In the genomic region with DNA sequence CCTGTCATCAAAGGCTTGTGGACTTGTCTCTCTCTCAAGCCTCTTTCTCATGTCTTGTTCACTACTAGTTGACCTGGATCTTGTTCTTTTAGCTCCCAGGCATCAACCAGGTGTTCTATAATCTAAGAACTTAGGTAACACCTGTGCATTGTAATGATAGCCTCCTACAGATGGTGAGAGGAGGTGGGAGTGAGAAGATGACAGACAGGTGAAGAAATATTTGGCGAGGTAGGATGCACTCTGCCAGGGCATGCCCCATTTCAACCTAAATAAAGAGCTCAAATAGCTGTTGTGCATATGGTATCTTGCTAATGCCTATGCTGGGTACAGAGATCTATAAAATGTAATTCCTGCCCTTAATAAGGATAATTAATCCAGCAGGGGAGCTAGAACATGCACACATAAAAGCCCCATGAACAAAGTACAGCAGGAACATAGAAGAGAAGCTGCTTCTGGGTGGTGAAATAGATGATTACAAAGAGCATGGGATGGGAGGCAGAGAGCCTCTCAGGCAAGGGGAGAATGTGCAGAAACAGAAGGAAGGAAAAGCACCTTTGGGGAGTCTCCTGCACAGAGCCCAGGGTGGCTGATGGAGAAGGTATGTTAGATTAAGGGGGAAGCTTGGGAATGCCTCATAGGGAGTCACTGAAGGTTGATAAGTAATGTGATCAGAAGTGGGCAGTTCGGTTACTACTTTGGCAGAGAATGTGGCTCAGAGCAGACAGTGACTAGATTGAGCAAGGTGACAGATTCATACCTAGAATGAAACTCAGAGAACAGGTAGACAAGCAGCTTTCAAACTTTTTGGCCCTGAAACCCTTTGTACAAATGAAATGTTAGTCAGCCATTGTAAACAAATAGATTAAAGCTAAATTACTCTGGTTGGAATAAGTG, we compare ENCODE assay signal across 2 cellular contexts.
TF ChIP-seq lines count a peak whose summit lies in the region.

No MANE protein-coding gene starts in this region.

TF ChIP-seq in SK-N-SH, 30 proteins besides CTCF, POLR2A, EP300 and RAD21:
- TF ChIP-seq PBX3 (IDR thresholded peaks at IDR 0.05), result no peak
- no peak for TF ChIP-seq YY1 (IDR thresholded peaks at IDR 0.05; ENCODE audit: low read depth)
- TF ChIP-seq TEAD4 (IDR thresholded peaks at IDR 0.05; ENCODE audit: borderline replicate concordance, insufficient read depth), result no peak
- no peak for TF ChIP-seq MAX (IDR thresholded peaks at IDR 0.05; ENCODE audit: low read depth)
- no peak for TF ChIP-seq CHD2 (IDR thresholded peaks at IDR 0.05; ENCODE audit: low read length, partially characterized antibody)
- TF ChIP-seq, protein P1, sequence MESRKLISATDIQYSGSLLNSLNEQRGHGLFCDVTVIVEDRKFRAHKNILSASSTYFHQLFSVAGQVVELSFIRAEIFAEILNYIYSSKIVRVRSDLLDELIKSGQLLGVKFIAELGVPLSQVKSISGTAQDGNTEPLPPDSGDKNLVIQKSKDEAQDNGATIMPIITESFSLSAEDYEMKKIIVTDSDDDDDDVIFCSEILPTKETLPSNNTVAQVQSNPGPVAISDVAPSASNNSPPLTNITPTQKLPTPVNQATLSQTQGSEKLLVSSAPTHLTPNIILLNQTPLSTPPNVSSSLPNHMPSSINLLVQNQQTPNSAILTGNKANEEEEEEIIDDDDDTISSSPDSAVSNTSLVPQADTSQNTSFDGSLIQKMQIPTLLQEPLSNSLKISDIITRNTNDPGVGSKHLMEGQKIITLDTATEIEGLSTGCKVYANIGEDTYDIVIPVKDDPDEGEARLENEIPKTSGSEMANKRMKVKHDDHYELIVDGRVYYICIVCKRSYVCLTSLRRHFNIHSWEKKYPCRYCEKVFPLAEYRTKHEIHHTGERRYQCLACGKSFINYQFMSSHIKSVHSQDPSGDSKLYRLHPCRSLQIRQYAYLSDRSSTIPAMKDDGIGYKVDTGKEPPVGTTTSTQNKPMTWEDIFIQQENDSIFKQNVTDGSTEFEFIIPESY (IDR thresholded peaks at IDR 0.05; ENCODE audit: borderline replicate concordance, low read depth), result no peak
- TF ChIP-seq FOXJ3 (CRISPR knock-in tag; IDR thresholded peaks at IDR 0.05), result no peak
- TF ChIP-seq GABPA (IDR thresholded peaks at IDR 0.05; ENCODE audit: low read depth), result no peak
- no peak for TF ChIP-seq NFIC (IDR thresholded peaks at IDR 0.05; ENCODE audit: borderline replicate concordance)
- TF ChIP-seq MEF2A (IDR thresholded peaks at IDR 0.05; ENCODE audit: borderline replicate concordance, low read depth), result no peak
- TF ChIP-seq RCOR1 (IDR thresholded peaks at IDR 0.05; ENCODE audit: low read length), result no peak
- TF ChIP-seq TAF1 (IDR thresholded peaks at IDR 0.05; ENCODE audit: borderline replicate concordance, low read depth, low read length), result no peak
- no peak for TF ChIP-seq USF1 (IDR thresholded peaks at IDR 0.05; ENCODE audit: borderline replicate concordance, low read depth)
- no peak for TF ChIP-seq JUND (IDR thresholded peaks at IDR 0.05)
- no peak for TF ChIP-seq FOSL2 (IDR thresholded peaks at IDR 0.05; ENCODE audit: borderline replicate concordance, low read depth)
- TF ChIP-seq NRF1 (IDR thresholded peaks at IDR 0.05; ENCODE audit: low read depth, low read length), result no peak
- no peak for TF ChIP-seq RFX5 (IDR thresholded peaks at IDR 0.05; ENCODE audit: low read length)
- TF ChIP-seq, protein P2, sequence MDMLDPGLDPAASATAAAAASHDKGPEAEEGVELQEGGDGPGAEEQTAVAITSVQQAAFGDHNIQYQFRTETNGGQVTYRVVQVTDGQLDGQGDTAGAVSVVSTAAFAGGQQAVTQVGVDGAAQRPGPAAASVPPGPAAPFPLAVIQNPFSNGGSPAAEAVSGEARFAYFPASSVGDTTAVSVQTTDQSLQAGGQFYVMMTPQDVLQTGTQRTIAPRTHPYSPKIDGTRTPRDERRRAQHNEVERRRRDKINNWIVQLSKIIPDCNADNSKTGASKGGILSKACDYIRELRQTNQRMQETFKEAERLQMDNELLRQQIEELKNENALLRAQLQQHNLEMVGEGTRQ (IDR thresholded peaks at IDR 0.05; ENCODE audit: borderline replicate concordance, low read depth, low read length), result no peak
- TF ChIP-seq EZH2phosphoT487 (IDR thresholded peaks at IDR 0.05; ENCODE audit: borderline replicate concordance, low read depth), result no peak
- no peak for TF ChIP-seq GATA2 (CRISPR knock-in tag; IDR thresholded peaks at IDR 0.05)

TF ChIP-seq in SK-N-SH treated with all-trans-retinoic acid at 6 μM for 48 hours, 23 proteins besides CTCF, POLR2A, EP300 and RAD21:
- TF ChIP-seq ZFP3 (CRISPR knock-in tag; IDR thresholded peaks at IDR 0.05) (no peak), SNAI2 (CRISPR knock-in tag; IDR thresholded peaks at IDR 0.05) (no peak), BACH2 (CRISPR knock-in tag; IDR thresholded peaks at IDR 0.05; ENCODE audit: borderline replicate concordance) (no peak), CREB5 (CRISPR knock-in tag; IDR thresholded peaks at IDR 0.05; ENCODE audit: low read depth) (no peak), ZC3H10 (CRISPR knock-in tag; IDR thresholded peaks at IDR 0.05) (no peak), PATZ1 (CRISPR knock-in tag; IDR thresholded peaks at IDR 0.05; ENCODE audit: borderline replicate concordance) (no peak), TCF4 (CRISPR knock-in tag; IDR thresholded peaks at IDR 0.05; ENCODE audit: borderline replicate concordance) (no peak), ESRRG (CRISPR knock-in tag; IDR thresholded peaks at IDR 0.05) (no peak), ISL1 (CRISPR knock-in tag; IDR thresholded peaks at IDR 0.05) (no peak)
